1 cellular context compared by ENCODE assay signal in the genomic region with DNA sequence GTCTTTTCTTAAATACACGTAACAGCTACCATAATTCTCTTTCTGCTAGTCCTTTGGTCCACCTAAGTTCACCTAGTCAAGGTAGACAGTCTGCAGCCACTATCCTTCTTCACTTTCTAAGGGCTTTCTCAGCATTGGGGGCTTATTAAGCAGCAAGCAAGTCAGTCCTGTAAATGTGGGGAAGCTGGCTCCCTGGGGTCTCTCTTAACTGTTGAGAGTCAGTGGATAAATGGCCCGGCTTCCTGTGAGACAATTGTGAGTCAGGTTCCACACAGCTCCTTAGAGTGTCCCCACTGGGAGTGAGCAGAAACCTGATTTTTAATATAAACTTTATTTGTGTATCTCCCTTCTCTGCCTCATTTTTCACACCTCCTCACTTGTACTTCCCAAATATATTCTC.
TF ChIP-seq lines count a peak whose summit lies in the region.

No MANE protein-coding gene starts in this region.

TF ChIP-seq in WTC11, 78 proteins besides CTCF, POLR2A, EP300 and RAD21:
- TF ChIP-seq SMAD3 (CRISPR knock-in tag; IDR thresholded peaks at IDR 0.05; ENCODE audit: borderline replicate concordance) (no peak), TEAD4 (CRISPR knock-in tag; IDR thresholded peaks at IDR 0.05) (no peak), ZNF671 (CRISPR knock-in tag; IDR thresholded peaks at IDR 0.05) (no peak), NR3C1 (CRISPR knock-in tag; conservative IDR thresholded peaks at IDR 0.05; ENCODE audit: low read depth) (no peak), ZNF317 (CRISPR knock-in tag; IDR thresholded peaks at IDR 0.05; ENCODE audit: borderline replicate concordance, low read depth) (no peak), ZNF396 (CRISPR knock-in tag; IDR thresholded peaks at IDR 0.05; ENCODE audit: borderline replicate concordance) (no peak), ZNF121 (CRISPR knock-in tag; IDR thresholded peaks at IDR 0.05) (no peak), ATF6 (CRISPR knock-in tag; IDR thresholded peaks at IDR 0.05) (no peak), RELA (CRISPR knock-in tag; IDR thresholded peaks at IDR 0.05; ENCODE audit: borderline replicate concordance) (no peak), TEAD1 (CRISPR knock-in tag; IDR thresholded peaks at IDR 0.05) (no peak)
